ENCODE assay signal across 35 cellular contexts in genomic region chr22:43840431-43840830, GRCh38. TPM values are rescaled to one million over a fixed set of nuclear protein-coding genes. Genes with fewer than 3 reads are reported as not detected.
"Had no signal": no experiment of that assay in that cellular context is flagged by ENCODE, and none has a peak within 500 bp of the region (broad histone marks: within the 10 kb centered on the region; RNA-seq: fewer than 3 reads in every experiment).

No MANE protein-coding gene starts in this region.

- H3K27ac ChIP-seq: ascending aorta, cardiac muscle cell, WERI-Rb-1 had no signal

- ATAC-seq: activated CD4-positive, alpha-beta T cell treated with anti-CD3 and anti-CD28 coated beads for 36 hours; activated CD4-positive, CD25-positive, alpha-beta regulatory T cell treated with anti-CD3 and anti-CD28 coated beads, Interleukin-2, amount 50 U/mL, for 24 hours; activated CD8-positive, alpha-beta memory T cell treated with anti-CD3 and anti-CD28 coated beads, Interleukin-2, amount 10 ng/mL, durations not matched to agents 7 days and 5 days; activated CD8-positive, alpha-beta T cell treated with anti-CD3 and anti-CD28 coated beads, Interleukin-2, amount 10 ng/mL, durations not matched to agents 7 days and 5 days; activated naive CD8-positive, alpha-beta T cell treated with anti-CD3 and anti-CD28 coated beads, Interleukin-2, amount 50 U/mL, for 24 hours; WTC11 had no signal

- H3K27me3 ChIP-seq: ascending aorta, cardiac muscle cell had no signal

- DNase-seq: activated CD4-positive, alpha-beta memory T cell treated with anti-CD3 and anti-CD28 coated beads, Interleukin-2, amount 10 ng/mL, durations not matched to agents 7 days and 5 days; activated CD4-positive, alpha-beta T cell treated with anti-CD3 and anti-CD28 coated beads for 1 hour; activated CD4-positive, alpha-beta T cell treated with anti-CD3 and anti-CD28 coated beads for 36 hours; activated CD4-positive, alpha-beta T cell treated with anti-CD3 and anti-CD28 coated beads for 48 hours; activated CD4-positive, alpha-beta T cell treated with anti-CD3 and anti-CD28 coated beads, Interleukin-2, amount 10 ng/mL, durations not matched to agents 7 days and 5 days; activated CD4-positive, alpha-beta T cell treated with anti-CD3 and anti-CD28 coated beads, Interleukin-2, amount 50 U/mL, for 48 hours; activated CD4-positive, CD25-positive, alpha-beta regulatory T cell; activated CD8-positive, alpha-beta memory T cell treated with anti-CD3 and anti-CD28 coated beads for 24 hours; activated CD8-positive, alpha-beta memory T cell treated with anti-CD3 and anti-CD28 coated beads, Interleukin-2, amount 10 ng/mL, durations not matched to agents 7 days and 5 days; activated CD8-positive, alpha-beta memory T cell treated with anti-CD3 and anti-CD28 coated beads, Interleukin-2, amount 50 U/mL, for 48 hours; activated CD8-positive, alpha-beta T cell treated with anti-CD3 and anti-CD28 coated beads, Interleukin-2, amount 10 ng/mL, durations not matched to agents 7 days and 5 days; activated effector memory CD4-positive, alpha-beta T cell treated with Interleukin-2 at 50 U/mL for 16 hours; activated gamma-delta T cell; activated naive CD4-positive, alpha-beta T cell treated with anti-CD3 and anti-CD28 coated beads, Interleukin-2, amount 10 ng/mL, durations not matched to agents 7 days and 5 days; activated naive CD4-positive, alpha-beta T cell treated with Interleukin-2 at 50 U/mL for 16 hours; activated naive CD8-positive, alpha-beta T cell treated with anti-CD3 and anti-CD28 coated beads, Interleukin-2, amount 10 ng/mL, durations not matched to agents 7 days and 5 days; activated naive CD8-positive, alpha-beta T cell treated with anti-CD3 and anti-CD28 coated beads, Interleukin-2, amount 50 U/mL, for 24 hours; activated T-cell treated with anti-CD3 and anti-CD28 coated beads, Interleukin-2, amount 50 U/mL, for 24 hours; activated T-cell treated with anti-CD3 and anti-CD28 coated beads, Interleukin-2, amount 50 U/mL, for 48 hours; amygdala; anterior cingulate cortex; caudate nucleus; cerebellar nuclear complex; T-helper 1 cell; T-helper 2 cell; T-helper 9 cell; WERI-Rb-1 had no signal

- FAIRE-seq: bronchial epithelial cell, TTC549 had no signal

- H3K4me1 ChIP-seq: ascending aorta had no signal

- H3K4me3 ChIP-seq: ascending aorta, cardiac muscle cell had no signal

- H3K9me3 ChIP-seq: ascending aorta had no signal

- H3K36me3 ChIP-seq: ascending aorta, cardiac muscle cell had no signal

RNA-seq across cellular contexts. Expression of gene SULT4A1, which starts 21.9 kb away (rescaled TPM):
- total RNA-seq: activated CD4-positive, alpha-beta memory T cell treated with anti-CD3 and anti-CD28 coated beads, Interleukin-2, amount 10 ng/mL, durations not matched to agents 7 days and 5 days; activated CD4-positive, alpha-beta T cell treated with anti-CD3 and anti-CD28 coated beads, Interleukin-2, amount 10 ng/mL, durations not matched to agents 7 days and 5 days; activated CD8-positive, alpha-beta memory T cell treated with anti-CD3 and anti-CD28 coated beads, Interleukin-2, amount 10 ng/mL, durations not matched to agents 7 days and 5 days; activated CD8-positive, alpha-beta T cell treated with anti-CD3 and anti-CD28 coated beads, Interleukin-2, amount 10 ng/mL, durations not matched to agents 7 days and 5 days; activated naive CD8-positive, alpha-beta T cell treated with anti-CD3 and anti-CD28 coated beads, Interleukin-2, amount 10 ng/mL, durations not matched to agents 7 days and 5 days; activated T-helper 2 cell treated with anti-CD3 and anti-CD28 coated beads, Interferon-gamma antibody, Interleukin-2, Interleukin-4, amounts not matched to agents 10 μg/mL and 5 μg/mL and 100 μg/mL, durations not matched to agents 14 hours and 24 hours and 36 hours; ascending aorta had no signal

RNA-seq across cellular contexts. Expression of gene PNPLA5, which starts 51.4 kb away (rescaled TPM):
- total RNA-seq: activated CD4-positive, alpha-beta memory T cell treated with anti-CD3 and anti-CD28 coated beads, Interleukin-2, amount 10 ng/mL, durations not matched to agents 7 days and 5 days; activated CD4-positive, alpha-beta T cell treated with anti-CD3 and anti-CD28 coated beads for 36 hours; activated CD4-positive, alpha-beta T cell treated with anti-CD3 and anti-CD28 coated beads, Interleukin-2, amount 10 ng/mL, durations not matched to agents 7 days and 5 days; activated CD8-positive, alpha-beta memory T cell treated with anti-CD3 and anti-CD28 coated beads, Interleukin-2, amount 10 ng/mL, durations not matched to agents 7 days and 5 days; activated CD8-positive, alpha-beta T cell treated with anti-CD3 and anti-CD28 coated beads, Interleukin-2, amount 10 ng/mL, durations not matched to agents 7 days and 5 days; activated naive CD8-positive, alpha-beta T cell treated with anti-CD3 and anti-CD28 coated beads, Interleukin-2, amount 10 ng/mL, durations not matched to agents 7 days and 5 days; activated T-helper 2 cell treated with anti-CD3 and anti-CD28 coated beads, Interferon-gamma antibody, Interleukin-2, Interleukin-4, amounts not matched to agents 10 μg/mL and 5 μg/mL and 100 μg/mL, durations not matched to agents 14 hours and 24 hours and 36 hours; ascending aorta; bronchial epithelial cell; cardiac muscle cell had no signal
- polyA plus RNA-seq: adipose tissue, cardiac muscle cell had no signal
